24 cellular contexts compared by ENCODE assay signal in genomic region chr9:131528886-131529505, GRCh38. TPM values are rescaled to one million over a fixed set of nuclear protein-coding genes. Genes with fewer than 3 reads are reported as not detected.
DNase-seq lines count a peak whose midpoint lies in the region; ATAC-seq and TF ChIP-seq lines count a peak whose summit lies in the region.
"Had no signal": no experiment of that assay in that cellular context is flagged by ENCODE, and none has a peak within 500 bp of the region (broad histone marks: within the 10 kb centered on the region; RNA-seq: fewer than 3 reads in every experiment).

No MANE protein-coding gene starts in this region.

- intact Hi-C loops in dendritic cell treated with granulocyte-macrophage colony-stimulating factor and Interleukin-4, amounts not matched to agents 40 ng/mL and 50 ng/mL, for 4 days (cut with micrococcal nuclease): loop anchor here (1.0 kb wide), 1 partner anchor 26 kb away; no protein-coding TSS in a partner anchor
- intact Hi-C loops in tibial artery (cut with DNase I; ENCODE audit: low total_unique reads): no loop called here

- H3K27ac ChIP-seq in tibial artery: no peak overlapping the region
- H3K27ac ChIP-seq: esophagus squamous epithelium, left lung, upper lobe of right lung had no signal

- POLR2A ChIA-PET in activated CD4-positive, alpha-beta T cell treated with anti-CD3 and anti-CD28 coated beads, Interleukin-2, amount 10 ng/mL, durations not matched to agents 7 days and 5 days (lab: Charles Lee): no interaction called here

- TF ChIP-seq CTCF in GM20000 (IDR thresholded peaks at IDR 0.05; ENCODE audit: extremely low read depth, missing control alignments): no peak
- TF ChIP-seq CTCF in osteocyte (IDR thresholded peaks at IDR 0.05): no peak
- no peak for TF ChIP-seq CTCF in omental fat pad (IDR thresholded peaks at IDR 0.05)
- TF ChIP-seq CTCF in tibial artery (IDR thresholded peaks at IDR 0.05): no peak

- H3K9me3 Mint-ChIP-seq in activated CD4-positive, alpha-beta T cell treated with anti-CD3 and anti-CD28 coated beads, Interleukin-2, amount 10 ng/mL, durations not matched to agents 7 days and 5 days: no peaks in the 10 kb centered on the region
- no peaks in the 10 kb centered on the region for H3K9me3 Mint-ChIP-seq in dendritic cell treated with granulocyte-macrophage colony-stimulating factor and Interleukin-4, amounts not matched to agents 40 ng/mL and 50 ng/mL, for 4 days
- no peaks in the 10 kb centered on the region for H3K9me3 Mint-ChIP-seq in osteocyte (ENCODE audit: unreplicated experiment)
- H3K9me3 Mint-ChIP-seq: stimulated activated naive CD8-positive, alpha-beta T cell treated with anti-CD3 and anti-CD28 coated beads, Interleukin-15, Interleukin-2, amounts not matched to agents 100 ng/mL and 50 ng/mL, for 24 hours had no signal

- no peak overlapping the region for H3K27ac Mint-ChIP-seq in activated CD4-positive, alpha-beta T cell treated with anti-CD3 and anti-CD28 coated beads, Interleukin-2, amount 10 ng/mL, durations not matched to agents 7 days and 5 days
- peak overlapping the region; percentile 19 for H3K27ac Mint-ChIP-seq in dendritic cell treated with granulocyte-macrophage colony-stimulating factor and Interleukin-4, amounts not matched to agents 40 ng/mL and 50 ng/mL, for 4 days
- H3K27ac Mint-ChIP-seq in osteocyte (ENCODE audit: unreplicated experiment): no peak overlapping the region

- DNase-seq in activated CD4-positive, alpha-beta T cell treated with anti-CD3 and anti-CD28 coated beads, Interleukin-2, amount 10 ng/mL, durations not matched to agents 7 days and 5 days: no peak
- no peak for DNase-seq in activated CD4-positive, alpha-beta T cell treated with anti-CD3 and anti-CD28 coated beads for 4 hours
- DNase-seq in GM20000 (ENCODE audit: low spot score) (peak; percentile 11), osteocyte (ENCODE audit: extremely low spot score, unreplicated experiment) (no peak), omental fat pad (ENCODE audit: low spot score) (no peak), NCI-H446 treated with DMSO at 0.1 percent for 48 hours (lab: John Stamatoyannopoulos, UW) (no peak), tibial artery (no peak)
- DNase-seq: activated gamma-delta T cell; effector CD8-positive, alpha-beta T cell; esophagus squamous epithelium; left lung; mucosa of descending colon; NCI-H2107; NCI-H526; stimulated activated CD4-positive, alpha-beta T cell treated with anti-CD3 and anti-CD28 coated beads, Interleukin-2, amount 100 ng/mL, for 24 hours; upper lobe of right lung had no signal

- H3K4me1 Mint-ChIP-seq in activated CD4-positive, alpha-beta T cell treated with anti-CD3 and anti-CD28 coated beads, Interleukin-2, amount 10 ng/mL, durations not matched to agents 7 days and 5 days: peaks cover 20% of the 10 kb centered on the region
- H3K4me1 Mint-ChIP-seq in dendritic cell treated with granulocyte-macrophage colony-stimulating factor and Interleukin-4, amounts not matched to agents 40 ng/mL and 50 ng/mL, for 4 days (ENCODE audit: low read depth): peaks cover 22% of the 10 kb centered on the region
- peaks cover 22% of the 10 kb centered on the region for H3K4me1 Mint-ChIP-seq in osteocyte (ENCODE audit: unreplicated experiment)

- H3K4me3 ChIP-seq in tibial artery: no peak overlapping the region
- H3K4me3 ChIP-seq: mucosa of descending colon had no signal

- no peaks in the 10 kb centered on the region for H3K27me3 Mint-ChIP-seq in activated CD4-positive, alpha-beta T cell treated with anti-CD3 and anti-CD28 coated beads, Interleukin-2, amount 10 ng/mL, durations not matched to agents 7 days and 5 days
- H3K27me3 Mint-ChIP-seq in dendritic cell treated with granulocyte-macrophage colony-stimulating factor and Interleukin-4, amounts not matched to agents 40 ng/mL and 50 ng/mL, for 4 days: no peaks in the 10 kb centered on the region
- H3K27me3 Mint-ChIP-seq in osteocyte (ENCODE audit: unreplicated experiment): no peaks in the 10 kb centered on the region
- H3K27me3 Mint-ChIP-seq: stimulated activated naive CD8-positive, alpha-beta T cell treated with anti-CD3 and anti-CD28 coated beads, Interleukin-15, Interleukin-2, amounts not matched to agents 100 ng/mL and 50 ng/mL, for 24 hours had no signal

- peaks cover 34 to 58% (median 57%) of the 10 kb centered on the region in 3 donors for H3K36me3 ChIP-seq in tibial artery

- H3K4me1 ChIP-seq in tibial artery: peaks cover 0 to 17% (median 13%) of the 10 kb centered on the region in 4 donors

- CTCF ChIA-PET in activated CD4-positive, alpha-beta T cell treated with anti-CD3 and anti-CD28 coated beads, Interleukin-2, amount 10 ng/mL, durations not matched to agents 7 days and 5 days (lab: Charles Lee): no interaction called here

- no peak for ATAC-seq in omental fat pad (ENCODE audit: low FRiP score)
- ATAC-seq: HCT116, left lung, mucosa of descending colon, Right ventricle myocardium inferior, upper lobe of right lung had no signal

- peaks cover 38% of the 10 kb centered on the region for H3K36me3 Mint-ChIP-seq in activated CD4-positive, alpha-beta T cell treated with anti-CD3 and anti-CD28 coated beads, Interleukin-2, amount 10 ng/mL, durations not matched to agents 7 days and 5 days (ENCODE audit: low read depth)
- H3K36me3 Mint-ChIP-seq in dendritic cell treated with granulocyte-macrophage colony-stimulating factor and Interleukin-4, amounts not matched to agents 40 ng/mL and 50 ng/mL, for 4 days (ENCODE audit: low read depth): no peaks in the 10 kb centered on the region
- peaks cover 21% of the 10 kb centered on the region for H3K36me3 Mint-ChIP-seq in osteocyte (ENCODE audit: unreplicated experiment)

- H3K9me3 ChIP-seq in tibial artery: no peaks in the 10 kb centered on the region
- H3K9me3 ChIP-seq: ascending aorta, esophagus squamous epithelium, left lung, mucosa of descending colon, upper lobe of right lung had no signal

- H3K27me3 ChIP-seq in tibial artery: no peaks in the 10 kb centered on the region
- H3K27me3 ChIP-seq: ascending aorta, esophagus squamous epithelium, left lung, upper lobe of right lung had no signal

- peak overlapping the region; percentile 79 for H3K4me3 Mint-ChIP-seq in activated CD4-positive, alpha-beta T cell treated with anti-CD3 and anti-CD28 coated beads, Interleukin-2, amount 10 ng/mL, durations not matched to agents 7 days and 5 days
- H3K4me3 Mint-ChIP-seq in dendritic cell treated with granulocyte-macrophage colony-stimulating factor and Interleukin-4, amounts not matched to agents 40 ng/mL and 50 ng/mL, for 4 days: no peak overlapping the region
- H3K4me3 Mint-ChIP-seq in osteocyte (ENCODE audit: unreplicated experiment): peak overlapping the region; percentile 79

RNA-seq across cellular contexts. Expression of gene UCK1, which starts 2.1 kb away (rescaled TPM):
- 10 to 100 TPM; 35.9 to 39.5 TPM for total RNA-seq in activated CD4-positive, alpha-beta T cell treated with anti-CD3 and anti-CD28 coated beads, Interleukin-2, amount 10 ng/mL, durations not matched to agents 7 days and 5 days
- 30.7 and 32.2 TPM in 2 replicates for total RNA-seq in osteocyte
- 10 to 100 TPM; 25.0 to 38.5 (median 32.7) TPM for total RNA-seq in omental fat pad

RNA-seq across cellular contexts. Expression of gene PRRT1B, which starts 16.3 kb away (rescaled TPM):
- total RNA-seq in activated CD4-positive, alpha-beta T cell treated with anti-CD3 and anti-CD28 coated beads, Interleukin-2, amount 10 ng/mL, durations not matched to agents 7 days and 5 days: not detected
- not detected in 2 replicates for total RNA-seq in osteocyte
- not detected for total RNA-seq in omental fat pad
- total RNA-seq: A673; activated CD8-positive, alpha-beta memory T cell treated with anti-CD3 and anti-CD28 coated beads for 36 hours; ascending aorta; cerebellum; esophagus squamous epithelium; Right ventricle myocardium inferior had no signal

RNA-seq across cellular contexts. Expression of gene POMT1, which starts 26.3 kb away (rescaled TPM):
- 10 to 100 TPM; 47.7 to 54.1 TPM for total RNA-seq in activated CD4-positive, alpha-beta T cell treated with anti-CD3 and anti-CD28 coated beads, Interleukin-2, amount 10 ng/mL, durations not matched to agents 7 days and 5 days
- 53.3 and 54.8 TPM in 2 replicates for total RNA-seq in osteocyte
- total RNA-seq in omental fat pad: 10 to 100 TPM; 18.7 to 23.5 (median 19.7) TPM
